14 cellular contexts compared by ENCODE assay signal in the genomic region with DNA sequence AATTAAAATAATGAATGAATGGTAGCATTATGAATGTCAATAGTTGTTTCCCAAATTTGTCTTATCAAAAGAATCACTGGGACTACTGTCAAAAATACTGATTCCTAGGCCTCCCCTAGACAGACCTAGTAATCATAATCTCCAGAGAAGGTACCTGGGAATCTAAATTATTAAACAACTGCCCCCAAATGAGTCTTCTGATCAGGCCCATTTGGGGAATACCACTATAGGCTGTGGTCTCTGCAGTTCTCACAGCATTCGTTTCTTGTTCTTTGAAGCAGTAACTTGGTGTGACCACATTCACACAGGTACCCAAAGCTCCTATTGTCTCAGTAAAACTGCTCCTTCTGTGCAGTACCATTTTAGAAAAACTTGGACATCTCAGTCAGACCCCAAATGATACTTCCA.
A peak's percentile ranks its signal among the peaks of the same experiment; 100 is the strongest.
DNase-seq lines count a peak whose midpoint lies in the region; ATAC-seq and TF ChIP-seq lines count a peak whose summit lies in the region.
"Had no signal": no experiment of that assay in that cellular context is flagged by ENCODE, and none has a peak within 500 bp of the region (broad histone marks: within the 10 kb centered on the region; RNA-seq: fewer than 3 reads in every experiment).

No MANE protein-coding gene starts in this region.

- CTCF ChIA-PET in HEK293T (lab: Yijun Ruan, JAX): no interaction called here

- ATAC-seq in GM18508 (IDR thresholded peaks at IDR 0.05; ENCODE audit: insufficient read depth, unreplicated experiment): peak; percentile 75
- peak; percentile 72 for ATAC-seq in GM19463 (IDR thresholded peaks at IDR 0.05; ENCODE audit: unreplicated experiment)
- ATAC-seq in HG02885 (IDR thresholded peaks at IDR 0.05; ENCODE audit: poor library complexity, unreplicated experiment): peak; percentile 92
- peak; percentile 60 for ATAC-seq in HG03558 (IDR thresholded peaks at IDR 0.05; ENCODE audit: extremely low read depth, unreplicated experiment)
- ATAC-seq: activated CD4-positive, alpha-beta T cell treated with anti-CD3 and anti-CD28 coated beads for 36 hours; stimulated activated naive CD8-positive, alpha-beta T cell treated with anti-CD3 and anti-CD28 coated beads, Interleukin-15, amount 100 ng/mL, for 72 hours had no signal

- POLR2A ChIA-PET in HEK293T (lab: Yijun Ruan, JAX): no interaction called here

- DNase-seq in superior temporal gyrus (ENCODE audit: extremely low spot score): no peak
- DNase-seq in HEK293T (ENCODE audit: extremely low spot score): no peak
- no peak for DNase-seq in DMS79 treated with DMSO at 0.1 percent for 48 hours (lab: John Stamatoyannopoulos, UW)
- no peak for DNase-seq in NOMO-1 (lab: John Stamatoyannopoulos, UW; ENCODE audit: unreplicated experiment in 2 of 2)
- DNase-seq: activated CD4-positive, alpha-beta T cell treated with anti-CD3 and anti-CD28 coated beads for 36 hours; DND-41; foreskin melanocyte; islet precursor cell; PC-9; stimulated activated naive CD8-positive, alpha-beta T cell treated with anti-CD3 and anti-CD28 coated beads, Interleukin-15, amount 100 ng/mL, for 72 hours had no signal

TF ChIP-seq in HEK293T, 16 proteins besides CTCF, POLR2A, EP300 and RAD21:
- TF ChIP-seq, protein P1, sequence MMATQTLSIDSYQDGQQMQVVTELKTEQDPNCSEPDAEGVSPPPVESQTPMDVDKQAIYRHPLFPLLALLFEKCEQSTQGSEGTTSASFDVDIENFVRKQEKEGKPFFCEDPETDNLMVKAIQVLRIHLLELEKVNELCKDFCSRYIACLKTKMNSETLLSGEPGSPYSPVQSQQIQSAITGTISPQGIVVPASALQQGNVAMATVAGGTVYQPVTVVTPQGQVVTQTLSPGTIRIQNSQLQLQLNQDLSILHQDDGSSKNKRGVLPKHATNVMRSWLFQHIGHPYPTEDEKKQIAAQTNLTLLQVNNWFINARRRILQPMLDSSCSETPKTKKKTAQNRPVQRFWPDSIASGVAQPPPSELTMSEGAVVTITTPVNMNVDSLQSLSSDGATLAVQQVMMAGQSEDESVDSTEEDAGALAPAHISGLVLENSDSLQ (IDR thresholded peaks at IDR 0.05): no peak
- TF ChIP-seq FOXM1 (IDR thresholded peaks at IDR 0.05; ENCODE audit: borderline replicate concordance) (no peak), FOXK2 (IDR thresholded peaks at IDR 0.05) (no peak), ELF4 (IDR thresholded peaks at IDR 0.05) (no peak), LEF1 (IDR thresholded peaks at IDR 0.05; ENCODE audit: borderline replicate concordance) (no peak)
